Comparison of ENCODE assay signal across 39 cellular contexts in the genomic region with DNA sequence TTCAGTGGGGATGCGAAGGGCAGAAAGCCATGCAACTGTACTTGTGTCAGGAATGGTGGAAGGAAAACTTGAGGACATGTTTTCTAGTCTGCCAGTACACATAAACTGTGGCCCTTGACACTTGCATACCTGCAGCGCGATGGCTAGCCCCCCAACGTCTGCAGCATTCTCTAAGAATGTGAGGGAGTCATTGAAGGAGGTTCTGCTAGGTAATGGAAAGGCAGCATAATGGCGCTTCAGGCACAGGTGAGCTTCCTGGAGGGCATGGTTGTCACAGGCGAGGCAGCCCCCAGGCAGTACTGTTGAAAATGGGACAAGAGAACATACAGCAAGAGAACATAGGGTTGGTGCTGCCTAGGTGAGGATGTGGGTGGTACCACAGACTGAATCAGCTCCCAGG. TPM values are rescaled to one million over a fixed set of nuclear protein-coding genes. Genes with fewer than 3 reads are reported as not detected.
"Had no signal": no experiment of that assay in that cellular context is flagged by ENCODE, and none has a peak within 500 bp of the region (broad histone marks: within the 10 kb centered on the region; RNA-seq: fewer than 3 reads in every experiment).

No MANE protein-coding gene starts in this region.

- H3K27me3 ChIP-seq: MG63 had no signal

- H3K4me3 ChIP-seq: MG63 had no signal

- DNase-seq: Karpas-422, Kasumi-1, MG63, MM.1S, MV-4-11, NCI-H1048, NCI-H1092, NCI-H1092 treated with DMSO at 0.1 percent for 48 hours, NCI-H1105, NCI-H1105 treated with DMSO at 0.1 percent for 48 hours, NCI-H1417, NCI-H1417 treated with DMSO at 0.1 percent for 48 hours, NCI-H1436, NCI-H1436 treated with DMSO at 0.1 percent for 48 hours, NCI-H146, NCI-H1694, NCI-H1694 treated with DMSO at 0.1 percent for 48 hours, NCI-H187, NCI-H187 treated with DMSO at 0.1 percent for 48 hours, NCI-H1930, NCI-H2029, NCI-H2029 treated with DMSO at 0.1 percent for 48 hours, NCI-H2081, NCI-H2081 treated with DMSO at 0.1 percent for 48 hours, NCI-H2107, NCI-H2171, NCI-H2171 treated with DMSO at 0.1 percent for 48 hours, NCI-H2227 treated with DMSO at 0.1 percent for 48 hours, NCI-H226, NCI-H345, NCI-H446, NCI-H446 treated with DMSO at 0.1 percent for 48 hours, NCI-H510A, NCI-H510A treated with DMSO at 0.1 percent for 48 hours, NCI-H524 had no signal

- H3K36me3 ChIP-seq: MG63 had no signal

- H3K9me3 ChIP-seq: MG63 had no signal

RNA-seq across cellular contexts. Expression of a gene that starts 3.5 kb away (rescaled TPM):
- total RNA-seq: LHCN-M2, M059J, MCF 10A, NCI-H460 had no signal

RNA-seq across cellular contexts. Expression of a gene that starts 9.2 kb away (rescaled TPM):
- total RNA-seq: LHCN-M2, M059J, MCF 10A, NCI-H460 had no signal

RNA-seq across cellular contexts. Expression of a gene that starts 19.4 kb away (rescaled TPM):
- total RNA-seq: M059J, MCF 10A had no signal

RNA-seq across cellular contexts. Expression of a gene that starts 57.2 kb away (rescaled TPM):
- total RNA-seq: LHCN-M2, M059J, NCI-H460 had no signal
